In the genomic region with DNA sequence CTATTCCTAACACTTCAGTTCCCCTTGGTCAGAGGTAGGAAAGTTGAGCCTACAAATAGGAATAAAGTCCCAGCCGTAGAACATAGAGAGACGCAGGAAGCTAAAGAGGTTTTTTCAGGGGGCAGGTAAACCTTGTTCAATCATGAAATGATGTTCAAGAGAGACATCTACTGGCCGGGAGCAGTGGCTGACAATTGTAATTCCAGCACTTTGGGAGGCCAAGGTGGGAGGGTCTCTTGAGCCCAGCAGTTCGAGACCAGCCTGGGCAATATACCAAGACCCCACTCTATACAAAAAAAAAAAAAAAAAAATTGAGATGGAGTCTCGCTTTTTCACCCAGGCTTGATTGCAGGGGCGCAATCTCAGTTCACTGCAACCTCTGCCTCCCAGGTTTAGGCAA, we compare ENCODE assay signal across 8 cellular contexts.
DNase-seq lines count a peak whose midpoint lies in the region; ATAC-seq and TF ChIP-seq lines count a peak whose summit lies in the region.

No MANE protein-coding gene starts in this region.

- no peaks in the 10 kb centered on the region for H3K36me3 Mint-ChIP-seq in CD4-positive, alpha-beta memory T cell

- no peaks in the 10 kb centered on the region for H3K9me3 ChIP-seq in heart right ventricle
- H3K9me3 ChIP-seq in CD4-positive, alpha-beta memory T cell (ENCODE audit: control insufficient read depth in 1 of 2, low read length in 2 of 2), result no peaks in the 10 kb centered on the region

- DNase-seq in A172 (ENCODE audit: low spot score) (peak; percentile 60), LHCN-M2 (ENCODE audit: low read depth) (peak; percentile 43), SHP77 (lab: John Stamatoyannopoulos, UW) (peak; percentile 25 to 60), heart right ventricle (peak in 1 of 2 donors; percentile 13), middle frontal gyrus (ENCODE audit: extremely low spot score, low spot score) (no peak)
- no peak for DNase-seq in CD4-positive, alpha-beta memory T cell
- no peak for DNase-seq in stimulated activated CD4-positive, alpha-beta T cell treated with anti-CD3 and anti-CD28 coated beads, Interleukin-12 subunit alpha, Interleukin-12 subunit beta, amount 100 ng/mL, for 4 hours

- H3K4me1 Mint-ChIP-seq in CD4-positive, alpha-beta memory T cell, result peaks cover 10 to 21% (median 14%) of the 10 kb centered on the region in 4 donors

- H3K4me1 ChIP-seq in heart right ventricle, result peaks cover 0 to 13% (median 0%) of the 10 kb centered on the region in 9 donors
- H3K4me1 ChIP-seq in CD4-positive, alpha-beta memory T cell (ENCODE audit: insufficient read depth, low read length), result no peaks in the 10 kb centered on the region

- no peak overlapping the region for H3K4me3 Mint-ChIP-seq in CD4-positive, alpha-beta memory T cell

- no peak for TF ChIP-seq POLR2A in GM18505 (IDR thresholded peaks at IDR 0.05; ENCODE audit: borderline replicate concordance, extremely low read depth, insufficient read depth, insufficient read length)

- peak overlapping the region in 1 of 7 donors; percentile 0 for H3K27ac Mint-ChIP-seq in CD4-positive, alpha-beta memory T cell

- no peaks in the 10 kb centered on the region for H3K36me3 ChIP-seq in heart right ventricle
- H3K36me3 ChIP-seq in CD4-positive, alpha-beta memory T cell (ENCODE audit: insufficient read depth, low read length), result no peaks in the 10 kb centered on the region

- peak; percentile 69 for ATAC-seq in GM18505 (IDR thresholded peaks at IDR 0.05; ENCODE audit: unreplicated experiment)
- peak in 7 of 8 donors; percentile 51 to 83 (median 78) for ATAC-seq in heart right ventricle

- peak in 7 of 9 donors; percentile 41 to 66 (median 58) for TF ChIP-seq CTCF in heart right ventricle (IDR thresholded peaks at IDR 0.05)

- H3K27me3 ChIP-seq in heart right ventricle, result no peaks in the 10 kb centered on the region
- no peaks in the 10 kb centered on the region for H3K27me3 ChIP-seq in CD4-positive, alpha-beta memory T cell (ENCODE audit: insufficient read depth, low read length)

- intact Hi-C loops in heart right ventricle (cut with DNase I), result loop anchor here in 7 of 10 donors (1.0 to 10.0 kb wide), 8 partner anchors 105 to 905 kb away; a partner anchor contains a TSS
- intact Hi-C loops in CD4-positive, alpha-beta memory T cell (cut with micrococcal nuclease), result no loop called here

- CTCF ChIA-PET in CD4-positive, alpha-beta memory T cell (lab: Charles Lee; ENCODE audit: partially characterized antibody), result interaction anchor here (1.1 to 2.9 kb wide), 4 partner anchors 19 to 464 kb away, joined by 3 to 8 read pairs (median 5); no protein-coding TSS in a partner anchor

- WGBS in heart right ventricle, 2 donors, result 59 to 60% methylated on average over 6 of the region's 6 CpGs

- POLR2A ChIA-PET in CD4-positive, alpha-beta memory T cell (lab: Charles Lee; ENCODE audit: partially characterized antibody), result no interaction called here

- H3K27me3 Mint-ChIP-seq in CD4-positive, alpha-beta memory T cell, result peaks cover 0 to 2% of the 10 kb centered on the region in 2 donors

- H3K27ac ChIP-seq in heart right ventricle, result no peak overlapping the region
- H3K27ac ChIP-seq in CD4-positive, alpha-beta memory T cell (ENCODE audit: low read depth, low read length), result no peak overlapping the region

- H3K4me3 ChIP-seq in heart right ventricle, result no peak overlapping the region
- no peak overlapping the region for H3K4me3 ChIP-seq in CD4-positive, alpha-beta memory T cell (ENCODE audit: low read length in 2 of 2)

- no peaks in the 10 kb centered on the region for H3K9me3 Mint-ChIP-seq in CD4-positive, alpha-beta memory T cell

Comparison
In these comparisons a context has a peak if more than half of its experiments do, and no peak if none do; other contexts are left out.
1. DNase-seq: peak in A172 (single experiment), LHCN-M2 (single experiment) and SHP77 (2 of 2); none in middle frontal gyrus (single experiment), CD4-positive, alpha-beta memory T cell (0 of 5) and stimulated activated CD4-positive, alpha-beta T cell treated with anti-CD3 and anti-CD28 coated beads, Interleukin-12 subunit alpha, Interleukin-12 subunit beta, amount 100 ng/mL, for 4 hours (single experiment).